In genomic region chr4:24734511-24734910, GRCh38 we compare ENCODE assay signal across 20 cellular contexts.
"Had no signal": no experiment of that assay in that cellular context is flagged by ENCODE, and none has a peak within 500 bp of the region (broad histone marks: within the 10 kb centered on the region; RNA-seq: fewer than 3 reads in every experiment).

No MANE protein-coding gene starts in this region.

- H3K27me3 ChIP-seq: body of pancreas, dorsolateral prefrontal cortex, hepatocyte, sigmoid colon had no signal

- H3K36me3 Mint-ChIP-seq: natural killer cell treated with Interleukin-12 subunit alpha and Interleukin-12 subunit beta and Interleukin-15 and Interleukin-18, amount 100 ng/mL, for 72 hours had no signal

- H3K36me3 ChIP-seq: prostate gland, sigmoid colon had no signal

- H3K4me3 Mint-ChIP-seq: activated CD8-positive, alpha-beta T cell treated with anti-CD3 and anti-CD28 coated beads for 36 hours; activated naive CD8-positive, alpha-beta T cell treated with anti-CD3 and anti-CD28 coated beads, Interleukin-2, amount 50 U/mL, for 24 hours; activated T-helper 1 cell treated with anti-CD3 and anti-CD28 coated beads, Interleukin-12 subunit alpha, Interleukin-12 subunit beta, Interleukin-2, Interleukin-4 antibody, amounts not matched to agents 30 ng/mL and 10 ng/mL and 1 ng/mL, durations not matched to agents 14 hours and 24 hours and 36 hours; natural killer cell treated with Interleukin-12 subunit alpha and Interleukin-12 subunit beta and Interleukin-15 and Interleukin-18, amount 100 ng/mL, for 72 hours; T-helper 2 cell treated with Interferon-gamma antibody and Interleukin-4, amounts not matched to agents 5 μg/mL and 100 μg/mL, for 36 hours had no signal

- ATAC-seq: activated CD8-positive, alpha-beta T cell treated with anti-CD3 and anti-CD28 coated beads for 36 hours; activated naive CD8-positive, alpha-beta T cell treated with anti-CD3 and anti-CD28 coated beads, Interleukin-2, amount 50 U/mL, for 24 hours; body of pancreas; esophagus mucosa; left ventricle myocardium superior; natural killer cell treated with Interleukin-12 subunit alpha and Interleukin-12 subunit beta and Interleukin-15 and Interleukin-18, amount 100 ng/mL, for 72 hours had no signal

- H3K4me3 ChIP-seq: body of pancreas, dorsolateral prefrontal cortex, hepatocyte, prostate gland, sigmoid colon had no signal

- H3K27ac ChIP-seq: body of pancreas, dorsolateral prefrontal cortex, hepatocyte, prostate gland had no signal

- H3K4me1 ChIP-seq: body of pancreas, prostate gland had no signal

- DNase-seq: activated CD8-positive, alpha-beta memory T cell treated with anti-CD3 and anti-CD28 coated beads, Interleukin-2, amount 50 U/mL, for 48 hours; activated CD8-positive, alpha-beta T cell treated with anti-CD3 and anti-CD28 coated beads for 36 hours; activated naive CD4-positive, alpha-beta T cell treated with Interleukin-2 at 50 U/mL for 16 hours; activated naive CD8-positive, alpha-beta T cell treated with anti-CD3 and anti-CD28 coated beads, Interleukin-2, amount 50 U/mL, for 24 hours; body of pancreas; central memory CD4-positive, alpha-beta T cell; dorsolateral prefrontal cortex; left ventricle myocardium superior; mesenchymal stem cell; occipital lobe; sigmoid colon; stimulated activated CD4-positive, alpha-beta T cell treated with anti-CD3 and anti-CD28 coated beads, Interleukin-12 subunit alpha, Interleukin-12 subunit beta, amount 100 ng/mL, for 4 hours; stimulated activated naive CD4-positive, alpha-beta T cell; SW 1271 had no signal

- H3K4me1 Mint-ChIP-seq: activated naive CD8-positive, alpha-beta T cell treated with anti-CD3 and anti-CD28 coated beads, Interleukin-2, amount 50 U/mL, for 24 hours had no signal

- H3K27me3 Mint-ChIP-seq: activated CD8-positive, alpha-beta T cell treated with anti-CD3 and anti-CD28 coated beads for 36 hours; activated naive CD8-positive, alpha-beta T cell treated with anti-CD3 and anti-CD28 coated beads, Interleukin-2, amount 50 U/mL, for 24 hours had no signal

- H3K9me3 ChIP-seq: body of pancreas, prostate gland, sigmoid colon had no signal

- H3K27ac Mint-ChIP-seq: activated CD8-positive, alpha-beta T cell treated with anti-CD3 and anti-CD28 coated beads for 36 hours; activated naive CD8-positive, alpha-beta T cell treated with anti-CD3 and anti-CD28 coated beads, Interleukin-2, amount 50 U/mL, for 24 hours; activated T-helper 1 cell treated with anti-CD3 and anti-CD28 coated beads, Interleukin-12 subunit alpha, Interleukin-12 subunit beta, Interleukin-2, Interleukin-4 antibody, amounts not matched to agents 30 ng/mL and 10 ng/mL and 1 ng/mL, durations not matched to agents 14 hours and 24 hours and 36 hours; natural killer cell treated with Interleukin-12 subunit alpha and Interleukin-12 subunit beta and Interleukin-15 and Interleukin-18, amount 100 ng/mL, for 72 hours; T-helper 2 cell treated with Interferon-gamma antibody and Interleukin-4, amounts not matched to agents 5 μg/mL and 100 μg/mL, for 36 hours had no signal
